In genomic region chr19:19865750-19866598, GRCh38 we compare ENCODE assay signal across 8 cellular contexts. TPM values are rescaled to one million over a fixed set of nuclear protein-coding genes. Genes with fewer than 3 reads are reported as not detected.
DNase-seq lines count a peak whose midpoint lies in the region; ATAC-seq and TF ChIP-seq lines count a peak whose summit lies in the region.

Gene ZNF253 (plus strand): TSS chr19:19865882. CDS start chr19:19865997, 115 bp downstream.

- peak within 1 kb of the TSS; percentile 98 to 100 (median 100) for H3K4me3 Mint-ChIP-seq in naive thymus-derived CD4-positive, alpha-beta T cell
- peak within 1 kb of the TSS; percentile 99 for H3K4me3 Mint-ChIP-seq in stimulated activated memory B cell treated with anti-CD40 and anti-IgM and Interleukin-4, amounts not matched to agents 10 μg/mL and 1 μg/mL and 100 μg/mL, for 72 hours

- H3K9me3 Mint-ChIP-seq in naive thymus-derived CD4-positive, alpha-beta T cell, result peaks cover 0 to 20% (median 0%) of the 10 kb centered on the region in 11 donors
- no peaks in the 10 kb centered on the region for H3K9me3 Mint-ChIP-seq in stimulated activated memory B cell treated with anti-CD40 and anti-IgM and Interleukin-4, amounts not matched to agents 10 μg/mL and 1 μg/mL and 100 μg/mL, for 72 hours

- H3K4me1 Mint-ChIP-seq in naive thymus-derived CD4-positive, alpha-beta T cell, result peaks cover 21 to 41% (median 32%) of the 10 kb centered on the region in 7 donors
- peaks cover 37% of the 10 kb centered on the region for H3K4me1 Mint-ChIP-seq in stimulated activated memory B cell treated with anti-CD40 and anti-IgM and Interleukin-4, amounts not matched to agents 10 μg/mL and 1 μg/mL and 100 μg/mL, for 72 hours

- no peaks in the 10 kb centered on the region for H3K27me3 Mint-ChIP-seq in naive thymus-derived CD4-positive, alpha-beta T cell
- H3K27me3 Mint-ChIP-seq in stimulated activated memory B cell treated with anti-CD40 and anti-IgM and Interleukin-4, amounts not matched to agents 10 μg/mL and 1 μg/mL and 100 μg/mL, for 72 hours, result no peaks in the 10 kb centered on the region

- ATAC-seq in GM21723 (IDR thresholded peaks at IDR 0.05; ENCODE audit: unreplicated experiment), result peak; percentile 97
- ATAC-seq in naive thymus-derived CD4-positive, alpha-beta T cell, result peak; percentile 95
- peak; percentile 97 for ATAC-seq in stimulated activated memory B cell treated with anti-CD40 and anti-IgM and Interleukin-4, amounts not matched to agents 10 μg/mL and 1 μg/mL and 100 μg/mL, for 72 hours

- peak within 1 kb of the TSS; percentile 87 for H3K9ac ChIP-seq in Karpas-422 (ENCODE audit: low read length)

- H3K4me3 ChIP-seq in Karpas-422 (ENCODE audit: low read length) (peak within 1 kb of the TSS; percentile 80), fibroblast of mammary gland (ENCODE audit: control insufficient read depth, low read depth, low read length) (peak within 1 kb of the TSS; percentile 89)
- H3K4me3 ChIP-seq in naive thymus-derived CD4-positive, alpha-beta T cell (ENCODE audit: low read length), result peak within 1 kb of the TSS; percentile 93

- peaks cover 0 to 45% (median 3%) of the 10 kb centered on the region in 5 donors for H3K36me3 Mint-ChIP-seq in naive thymus-derived CD4-positive, alpha-beta T cell
- H3K36me3 Mint-ChIP-seq in stimulated activated memory B cell treated with anti-CD40 and anti-IgM and Interleukin-4, amounts not matched to agents 10 μg/mL and 1 μg/mL and 100 μg/mL, for 72 hours, result no peaks in the 10 kb centered on the region

- H4K20me1 ChIP-seq in Karpas-422 (ENCODE audit: insufficient read depth, low read depth, low read length), result no peaks in the 10 kb centered on the region

- intact Hi-C loops in naive thymus-derived CD4-positive, alpha-beta T cell (cut with micrococcal nuclease), result loop anchor here (1.0 to 5.0 kb wide), 10 partner anchors 34 to 1156 kb away; partner anchors contain the start of genes ZNF101 (in 2 of the 2), ZNF506 (in 2 of the 2), ZNF93 (in 2 of the 2) and ATP13A1 (in 1 of the 2)

- peaks cover 51% of the 10 kb centered on the region for H3K79me2 ChIP-seq in Karpas-422 (ENCODE audit: low read length)

- peaks cover 19% of the 10 kb centered on the region for H3K9me3 ChIP-seq in Karpas-422 (ENCODE audit: low read length)
- H3K9me3 ChIP-seq in naive thymus-derived CD4-positive, alpha-beta T cell (ENCODE audit: control insufficient read depth in 2 of 3, low read length in 3 of 3), result no peaks in the 10 kb centered on the region

- CTCF ChIA-PET in naive thymus-derived CD4-positive, alpha-beta T cell (lab: Charles Lee), result interaction anchor here (0.6 to 1.8 kb wide), 5 partner anchors 9 to 344 kb away, joined by 3 to 5 read pairs (median 3); partner anchors contain the start of gene ZNF506

- H3K27ac Mint-ChIP-seq in naive thymus-derived CD4-positive, alpha-beta T cell, result peak within 1 kb of the TSS; percentile 96 to 100 (median 99)
- H3K27ac Mint-ChIP-seq in stimulated activated memory B cell treated with anti-CD40 and anti-IgM and Interleukin-4, amounts not matched to agents 10 μg/mL and 1 μg/mL and 100 μg/mL, for 72 hours, result peak within 1 kb of the TSS; percentile 97

- H3K27ac ChIP-seq in Karpas-422 (ENCODE audit: low read length), result peak within 1 kb of the TSS; percentile 85
- peak within 1 kb of the TSS; percentile 86 for H3K27ac ChIP-seq in naive thymus-derived CD4-positive, alpha-beta T cell (ENCODE audit: low read depth, low read length)

- H3K27me3 ChIP-seq in Karpas-422 (ENCODE audit: low read length), result no peaks in the 10 kb centered on the region
- no peaks in the 10 kb centered on the region for H3K27me3 ChIP-seq in naive thymus-derived CD4-positive, alpha-beta T cell (ENCODE audit: control insufficient read depth in 2 of 2, insufficient read depth in 2 of 2, low read length in 2 of 2)

- no peak for TF ChIP-seq CTCF in fibroblast of mammary gland (conservative IDR thresholded peaks at IDR 0.05; ENCODE audit: control insufficient read depth, insufficient read depth, low read depth, low read length)

- H3K4me1 ChIP-seq in Karpas-422 (ENCODE audit: low read length), result peaks cover 6% of the 10 kb centered on the region
- peaks cover 7 to 13% of the 10 kb centered on the region in 2 donors for H3K4me1 ChIP-seq in naive thymus-derived CD4-positive, alpha-beta T cell (ENCODE audit: control insufficient read depth in 2 of 2, insufficient read depth in 2 of 2, low read length in 2 of 2)

- POLR2A ChIA-PET in naive thymus-derived CD4-positive, alpha-beta T cell (lab: Charles Lee), result interaction anchor here (0.6 to 8.2 kb wide), 36 partner anchors 11 to 1988 kb away, joined by 3 to 130 read pairs (median 5); partner anchors contain the start of genes ATP13A1, GMIP, ZNF101 and ZNF14

- no peaks in the 10 kb centered on the region for H3K9me2 ChIP-seq in Karpas-422 (replicated peaks; ENCODE audit: insufficient read depth, low read length)

- H2AFZ ChIP-seq in Karpas-422 (ENCODE audit: low read length), result peak within 1 kb of the TSS; percentile 29; the same call in 1 of the 2 replicates

- peaks cover 37% of the 10 kb centered on the region for H3K36me3 ChIP-seq in Karpas-422 (ENCODE audit: insufficient read depth, low read length)
- H3K36me3 ChIP-seq in naive thymus-derived CD4-positive, alpha-beta T cell (ENCODE audit: control insufficient read depth in 2 of 3, insufficient read depth in 3 of 3, low read length in 3 of 3), result no peaks in the 10 kb centered on the region

- peak; percentile 77 for DNase-seq in DMS53 treated with DMSO at 0.1 percent for 48 hours (lab: John Stamatoyannopoulos, UW; ENCODE audit: unreplicated experiment)
- peak; percentile 99 for DNase-seq in Karpas-422
- peak; percentile 97 for DNase-seq in RKO (ENCODE audit: low spot score)
- peak; percentile 88 to 90 for DNase-seq in activated T-helper 1 cell treated with anti-CD3 and anti-CD28 coated beads, Interleukin-2, amount 50 U/mL, for 16 hours (ENCODE audit: low read depth in 1 of 2, low spot score in 1 of 2)
- peak; percentile 93 for DNase-seq in fibroblast of mammary gland (ENCODE audit: low read depth)
- peak; percentile 76 to 95 (median 92) for DNase-seq in naive thymus-derived CD4-positive, alpha-beta T cell

- H3K4me2 ChIP-seq in Karpas-422 (ENCODE audit: low read depth, low read length, poor library complexity, severe bottlenecking), result peak within 1 kb of the TSS; percentile 68

RNA-seq across cellular contexts. Expression of gene ZNF253, which starts in this region (rescaled TPM):
- total RNA-seq in Karpas-422 (2014; rRNA removed; shearing (Covaris generic); ENCODE audit: low replicate concordance), result 6.5 and 25.3 TPM in 2 replicates
- total RNA-seq in naive thymus-derived CD4-positive, alpha-beta T cell, result 10 to 100 TPM in 4 of 5 experiments, 1 to 10 TPM in 1; 9.5 to 33.8 (median 14.8) TPM
- 10 to 100 TPM in 1 of 2 donors, 1 to 10 TPM in 1; 9.8 to 16.0 TPM for polyA plus RNA-seq in naive thymus-derived CD4-positive, alpha-beta T cell

Comparison
In these comparisons a context has a peak if more than half of its experiments do, and no peak if none do; other contexts are left out.
1. Peak in every context shown above with its lines: DNase-seq, ATAC-seq, H3K4me3 ChIP-seq and H3K27ac ChIP-seq.